In genomic region chr19:48455171-48455907, GRCh38 we compare ENCODE assay signal across 2 cellular contexts.
TF ChIP-seq lines count a peak whose summit lies in the region.

Gene KCNJ14 (plus strand): TSS chr19:48455574. CDS start chr19:48461725, 6,151 bp downstream.

TF ChIP-seq in HEK293, 187 proteins besides CTCF, POLR2A, EP300 and RAD21:
- TF ChIP-seq ZNF221 (tag by site-specific recombination; IDR thresholded peaks at IDR 0.05; ENCODE audit: borderline replicate concordance) (no peak), MEIS1 (CRISPR knock-in tag; IDR thresholded peaks at IDR 0.05; ENCODE audit: borderline replicate concordance) (no peak), ZNF138 (tag by site-specific recombination; IDR thresholded peaks at IDR 0.05; ENCODE audit: borderline replicate concordance) (no peak), KLF1 (tag by site-specific recombination; IDR thresholded peaks at IDR 0.05) (peak; percentile 78), ZNF416 (tag by site-specific recombination; IDR thresholded peaks at IDR 0.05) (no peak)
TF ChIP-seq in HEK293: peak in this region for 1.

TF ChIP-seq in H1, 55 proteins besides CTCF, POLR2A, EP300 and RAD21:
- TF ChIP-seq, protein P1, sequence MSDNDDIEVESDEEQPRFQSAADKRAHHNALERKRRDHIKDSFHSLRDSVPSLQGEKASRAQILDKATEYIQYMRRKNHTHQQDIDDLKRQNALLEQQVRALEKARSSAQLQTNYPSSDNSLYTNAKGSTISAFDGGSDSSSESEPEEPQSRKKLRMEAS (IDR thresholded peaks at IDR 0.05) = no peak
- TF ChIP-seq GTF2F1 (IDR thresholded peaks at IDR 0.05; ENCODE audit: borderline replicate concordance, low read depth, low read length) (no peak), SP4 (IDR thresholded peaks at IDR 0.05; ENCODE audit: low read length) (no peak), EZH2 (IDR thresholded peaks at IDR 0.05; ENCODE audit: low read depth, low read length, severe bottlenecking) (no peak), MAFK (IDR thresholded peaks at IDR 0.05; ENCODE audit: low read depth, low read length) (no peak), TCF12 (IDR thresholded peaks at IDR 0.05; ENCODE audit: low read depth, low read length) (no peak)
